In genomic region chr9:135840539-135840938, GRCh38 we compare ENCODE assay signal across 16 cellular contexts.
DNase-seq lines count a peak whose midpoint lies in the region; ATAC-seq and TF ChIP-seq lines count a peak whose summit lies in the region.
"Had no signal": no experiment of that assay in that cellular context is flagged by ENCODE, and none has a peak within 500 bp of the region (broad histone marks: within the 10 kb centered on the region; RNA-seq: fewer than 3 reads in every experiment).

No MANE protein-coding gene starts in this region.

- TF ChIP-seq POLR2A in stomach (IDR thresholded peaks at IDR 0.05) = no peak

- H3K4me3 ChIP-seq in left ventricle myocardium inferior (no peak overlapping the region), endodermal cell (ENCODE audit: low read length) (no peak overlapping the region), stomach (no peak overlapping the region), HAP-1 (no peak overlapping the region)
- H3K4me3 ChIP-seq: BLaER1 had no signal

- intact Hi-C loops in cardiac septum (cut with DNase I) = no loop called here
- intact Hi-C loops in left ventricle myocardium inferior (cut with micrococcal nuclease) = no loop called here
- intact Hi-C loops in stomach (cut with DNase I; ENCODE audit: low total_unique reads) = no loop called here

- in situ Hi-C loops in HAP-1 (cut with MboI; ENCODE audit: low sequenced_read_pairs) = no loop called here

- H3K36me3 Mint-ChIP-seq in WTC11 (peaks cover 21% of the 10 kb centered on the region), endodermal cell (ENCODE audit: low read depth) (peaks cover 45% of the 10 kb centered on the region)

- no peak overlapping the region for H3K4me3 Mint-ChIP-seq in WTC11
- H3K4me3 Mint-ChIP-seq in endodermal cell = no peak overlapping the region
- H3K4me3 Mint-ChIP-seq: CD14-positive monocyte; CD4-positive, alpha-beta memory T cell; IgD-negative memory B cell had no signal

- H3K27me3 ChIP-seq in left ventricle myocardium inferior (ENCODE audit: low read depth) = no peaks in the 10 kb centered on the region
- no peaks in the 10 kb centered on the region for H3K27me3 ChIP-seq in endodermal cell (ENCODE audit: control insufficient read depth, insufficient read depth, low read length, poor library complexity, severe bottlenecking)
- H3K27me3 ChIP-seq in stomach = no peaks in the 10 kb centered on the region
- no peaks in the 10 kb centered on the region for H3K27me3 ChIP-seq in HAP-1 (ENCODE audit: low read depth)
- H3K27me3 ChIP-seq: BLaER1 had no signal

- H3K27me3 Mint-ChIP-seq in WTC11 (ENCODE audit: low read depth) (no peaks in the 10 kb centered on the region), endodermal cell (ENCODE audit: insufficient read depth) (no peaks in the 10 kb centered on the region)
- H3K27me3 Mint-ChIP-seq: CD4-positive, alpha-beta memory T cell; IgD-negative memory B cell had no signal

- peaks cover 18% of the 10 kb centered on the region for H3K9me3 Mint-ChIP-seq in WTC11
- peaks cover 20% of the 10 kb centered on the region for H3K9me3 Mint-ChIP-seq in endodermal cell

- TF ChIP-seq EP300 in stomach (IDR thresholded peaks at IDR 0.05) = no peak

- POLR2A ChIA-PET in WTC11 (lab: Charles Lee) = interaction anchor here (0.6 kb wide), 1 partner anchor 82 kb away, joined by 9 read pairs; no protein-coding TSS in a partner anchor

- ATAC-seq in WTC11 = no peak
- no peak for ATAC-seq in GM21381 (IDR thresholded peaks at IDR 0.05; ENCODE audit: unreplicated experiment)
- ATAC-seq: HepG2 had no signal

- H3K9me3 ChIP-seq in left ventricle myocardium inferior (replicated peaks) (peaks cover 13% of the 10 kb centered on the region), endodermal cell (ENCODE audit: control insufficient read depth, low read length) (peaks cover 9% of the 10 kb centered on the region), stomach (peaks cover 0 to 4% (median 0%) of the 10 kb centered on the region in 4 donors), HAP-1 (no peaks in the 10 kb centered on the region)

- no peak for TF ChIP-seq CTCF in left ventricle myocardium inferior (IDR thresholded peaks at IDR 0.05; ENCODE audit: borderline replicate concordance)
- no peak for TF ChIP-seq CTCF in WTC11 (IDR thresholded peaks at IDR 0.05)
- TF ChIP-seq CTCF in endodermal cell (conservative IDR thresholded peaks at IDR 0.05) = no peak
- TF ChIP-seq CTCF in stomach (IDR thresholded peaks at IDR 0.05) = no peak

- DNase-seq in cardiac septum (ENCODE audit: low spot score) (peak; percentile 50), left ventricle myocardium inferior (no peak), WTC11 (ENCODE audit: low spot score) (no peak), endodermal cell (no peak), stomach (peak; percentile 37), occipital lobe (lab: John Stamatoyannopoulos, UW) (no peak), HAP-1 (ENCODE audit: low spot score in 2 of 2) (no peak)
- DNase-seq: 8988T; CD4-positive, alpha-beta memory T cell; DMS79 treated with DMSO at 0.1 percent for 48 hours; GF-D8 had no signal

- peaks cover 17% of the 10 kb centered on the region for H3K36me3 ChIP-seq in left ventricle myocardium inferior
- peaks cover 30% of the 10 kb centered on the region for H3K36me3 ChIP-seq in endodermal cell (ENCODE audit: control insufficient read depth, insufficient read depth, low read length)
- peaks cover 0 to 24% (median 5%) of the 10 kb centered on the region in 4 donors for H3K36me3 ChIP-seq in stomach
- 0 out of 2 replicates have a peak, but pooled peaks cover 4% of the 10 kb centered on the region for H3K36me3 ChIP-seq in HAP-1 (replicated peaks)

- 92 to 93% methylated on average over 5 to 7 of the region's 7 CpGs for WGBS in endodermal cell (ENCODE audit: insufficient coverage in 1 of 2, insufficient read length in 1 of 2), 2 experiments
- WGBS in stomach, 5 donors = 39 to 62% (median 42%) methylated on average over 7 of the region's 7 CpGs

- CTCF ChIA-PET in WTC11 (lab: Charles Lee) = interaction anchor here (0.6 to 1.9 kb wide), 3 partner anchors 7 to 42 kb away, joined by 3 to 4 read pairs (median 4); no protein-coding TSS in a partner anchor

- peak overlapping the region; percentile 35; the same call in 1 of the 2 replicates for H3K27ac Mint-ChIP-seq in WTC11
- H3K27ac Mint-ChIP-seq in endodermal cell = peak overlapping the region; percentile 69
- H3K27ac Mint-ChIP-seq: CD14-positive monocyte, IgD-negative memory B cell had no signal

- peaks cover 17% of the 10 kb centered on the region for H3K4me1 Mint-ChIP-seq in WTC11
- peaks cover 14% of the 10 kb centered on the region for H3K4me1 Mint-ChIP-seq in endodermal cell
- H3K4me1 Mint-ChIP-seq: CD14-positive monocyte had no signal

- no peak overlapping the region for H3K9ac ChIP-seq in endodermal cell (ENCODE audit: extremely low read depth, low read length, poor library complexity, severe bottlenecking)
- H3K9ac ChIP-seq: BLaER1 had no signal

- no peak overlapping the region for H3K27ac ChIP-seq in left ventricle myocardium inferior (replicated peaks)
- H3K27ac ChIP-seq in endodermal cell (ENCODE audit: low read depth, low read length) = no peak overlapping the region
- H3K27ac ChIP-seq in stomach = peak overlapping the region in 2 of 5 donors; percentile 37 to 38
- H3K27ac ChIP-seq: BLaER1 had no signal

- H3K4me1 ChIP-seq in left ventricle myocardium inferior (peaks cover 3% of the 10 kb centered on the region), endodermal cell (ENCODE audit: control insufficient read depth, insufficient read depth, low read length) (no peaks in the 10 kb centered on the region), stomach (peaks cover 0 to 26% (median 9%) of the 10 kb centered on the region in 4 donors), HAP-1 (no peaks in the 10 kb centered on the region)
- H3K4me1 ChIP-seq: BLaER1 had no signal

TF ChIP-seq in WTC11, 78 proteins besides CTCF, POLR2A, EP300 and RAD21 (continues in another document):
- no peak for TF ChIP-seq CREB1 (CRISPR knock-in tag; IDR thresholded peaks at IDR 0.05)
- no peak for TF ChIP-seq ZMAT4 (CRISPR knock-in tag; IDR thresholded peaks at IDR 0.05)
- TF ChIP-seq KAT7 (CRISPR knock-in tag; IDR thresholded peaks at IDR 0.05; ENCODE audit: borderline replicate concordance) = no peak
- no peak for TF ChIP-seq ATF6 (CRISPR knock-in tag; IDR thresholded peaks at IDR 0.05)
- no peak for TF ChIP-seq TEAD1 (CRISPR knock-in tag; IDR thresholded peaks at IDR 0.05)
- no peak for TF ChIP-seq ATF1 (CRISPR knock-in tag; IDR thresholded peaks at IDR 0.05)
- TF ChIP-seq NR2C2 (CRISPR knock-in tag; IDR thresholded peaks at IDR 0.05) = no peak
- TF ChIP-seq HMGXB4 (CRISPR knock-in tag; IDR thresholded peaks at IDR 0.05) = no peak
- TF ChIP-seq RELA (CRISPR knock-in tag; IDR thresholded peaks at IDR 0.05; ENCODE audit: borderline replicate concordance) = no peak
- TF ChIP-seq ELF4 (CRISPR knock-in tag; IDR thresholded peaks at IDR 0.05; ENCODE audit: low read depth) = no peak
- TF ChIP-seq ZSCAN18 (CRISPR knock-in tag; IDR thresholded peaks at IDR 0.05) = no peak
- TF ChIP-seq CDX4 (CRISPR knock-in tag; IDR thresholded peaks at IDR 0.05; ENCODE audit: borderline replicate concordance) = no peak

Comparison
In these comparisons a context has a peak if more than half of its experiments do, and no peak if none do; other contexts are left out.
1. DNase-seq: peak in cardiac septum (single experiment) and stomach (single experiment); none in left ventricle myocardium inferior (single experiment), WTC11 (single experiment), endodermal cell (single experiment), occipital lobe (single experiment) and HAP-1 (0 of 2).